1 cellular context compared by ENCODE assay signal in the genomic region with DNA sequence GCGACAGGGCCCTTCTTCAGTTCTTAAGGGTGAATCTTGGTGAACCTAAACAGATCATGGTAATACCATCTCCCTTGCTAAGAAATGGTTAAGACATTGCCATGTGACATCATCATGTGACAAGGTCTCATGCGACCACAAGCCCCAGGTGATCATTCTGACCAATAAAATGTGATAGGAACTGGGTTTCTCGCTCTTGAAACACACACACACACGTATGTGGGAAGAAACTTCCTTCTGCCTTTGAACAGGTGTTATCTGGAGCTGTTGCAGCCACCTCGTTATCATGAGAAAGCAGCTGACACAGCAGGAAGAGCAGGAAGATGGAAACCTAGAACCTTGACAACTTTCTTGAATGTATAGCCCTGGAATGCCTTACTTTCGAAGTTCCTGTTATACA.
A peak's percentile ranks its signal among the peaks of the same experiment; 100 is the strongest.
TF ChIP-seq lines count a peak whose summit lies in the region.

No MANE protein-coding gene starts in this region.

TF ChIP-seq in HepG2, 621 proteins besides CTCF, POLR2A, EP300 and RAD21 (continued from another document):
- TF ChIP-seq USF2 (IDR thresholded peaks at IDR 0.05; ENCODE audit: low read depth, low read length) = peak; percentile 41; the same call in 1 of the 2 replicates
- TF ChIP-seq USF2 (CRISPR knock-in tag; IDR thresholded peaks at IDR 0.05; ENCODE audit: borderline replicate concordance) = no peak
